ENCODE assay signal across 1 cellular context in the genomic region with DNA sequence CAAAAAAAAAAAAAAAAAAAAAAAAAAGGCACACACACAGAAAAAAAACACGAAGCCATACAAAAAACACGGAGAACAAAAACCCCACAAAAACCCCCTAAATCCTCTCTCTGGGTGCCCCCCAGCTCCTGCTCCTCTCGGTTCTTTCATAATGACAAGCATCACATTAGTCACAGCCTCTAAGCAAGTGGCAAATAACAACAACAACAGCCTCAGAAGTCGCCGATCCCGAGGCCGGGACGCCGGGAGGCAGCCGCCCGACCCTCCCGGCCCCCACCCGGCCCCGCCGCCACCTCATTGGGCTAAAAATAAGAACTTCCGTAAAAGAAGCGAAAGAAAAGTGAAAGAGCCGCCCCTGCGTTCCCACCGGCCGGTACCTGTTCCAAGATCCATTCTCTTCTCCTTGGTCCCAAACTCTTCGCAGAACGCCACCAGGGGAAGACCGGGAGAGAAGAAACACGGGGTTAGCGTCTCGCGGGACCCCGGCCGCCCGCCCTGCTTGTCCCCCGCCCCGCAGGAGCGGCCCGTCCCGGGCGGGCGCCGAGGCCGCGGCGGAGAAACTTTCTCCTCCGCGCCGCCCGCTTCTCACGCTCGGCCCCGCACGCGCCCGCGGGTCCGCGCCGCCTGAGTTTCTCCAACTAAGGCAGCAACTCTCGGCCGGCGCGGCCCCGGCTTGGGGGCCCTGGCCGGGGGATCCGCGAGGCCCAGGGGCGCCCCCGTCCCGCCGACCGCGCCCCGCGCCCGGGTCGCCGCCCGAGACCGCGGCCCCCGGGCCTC.
TF ChIP-seq lines count a peak whose summit lies in the region.

No MANE protein-coding gene starts in this region.

TF ChIP-seq in HCT116, 20 proteins besides CTCF, POLR2A, EP300 and RAD21:
- TF ChIP-seq EZH2phosphoT487 (IDR thresholded peaks at IDR 0.05; ENCODE audit: borderline replicate concordance) = no peak
- TF ChIP-seq YY1 (IDR thresholded peaks at IDR 0.05; ENCODE audit: extremely low read depth, insufficient replicate concordance, low read depth, low read length) = no peak
- TF ChIP-seq JUND (IDR thresholded peaks at IDR 0.05) = no peak
- no peak for TF ChIP-seq TCF7L2 (IDR thresholded peaks at IDR 0.05; ENCODE audit: borderline replicate concordance, extremely low read depth, insufficient read depth, insufficient read length)
- no peak for TF ChIP-seq POLR2AphosphoS5 (IDR thresholded peaks at IDR 0.05; ENCODE audit: low read depth, low read length)
- TF ChIP-seq ZFX (IDR thresholded peaks at IDR 0.05) = no peak
- no peak for TF ChIP-seq EGR1 (IDR thresholded peaks at IDR 0.05; ENCODE audit: low read depth)
- no peak for TF ChIP-seq SIN3A (IDR thresholded peaks at IDR 0.05; ENCODE audit: low read depth)
- no peak for TF ChIP-seq ATF3 (IDR thresholded peaks at IDR 0.05)
- TF ChIP-seq, protein P1, sequence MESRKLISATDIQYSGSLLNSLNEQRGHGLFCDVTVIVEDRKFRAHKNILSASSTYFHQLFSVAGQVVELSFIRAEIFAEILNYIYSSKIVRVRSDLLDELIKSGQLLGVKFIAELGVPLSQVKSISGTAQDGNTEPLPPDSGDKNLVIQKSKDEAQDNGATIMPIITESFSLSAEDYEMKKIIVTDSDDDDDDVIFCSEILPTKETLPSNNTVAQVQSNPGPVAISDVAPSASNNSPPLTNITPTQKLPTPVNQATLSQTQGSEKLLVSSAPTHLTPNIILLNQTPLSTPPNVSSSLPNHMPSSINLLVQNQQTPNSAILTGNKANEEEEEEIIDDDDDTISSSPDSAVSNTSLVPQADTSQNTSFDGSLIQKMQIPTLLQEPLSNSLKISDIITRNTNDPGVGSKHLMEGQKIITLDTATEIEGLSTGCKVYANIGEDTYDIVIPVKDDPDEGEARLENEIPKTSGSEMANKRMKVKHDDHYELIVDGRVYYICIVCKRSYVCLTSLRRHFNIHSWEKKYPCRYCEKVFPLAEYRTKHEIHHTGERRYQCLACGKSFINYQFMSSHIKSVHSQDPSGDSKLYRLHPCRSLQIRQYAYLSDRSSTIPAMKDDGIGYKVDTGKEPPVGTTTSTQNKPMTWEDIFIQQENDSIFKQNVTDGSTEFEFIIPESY (IDR thresholded peaks at IDR 0.05; ENCODE audit: extremely low read depth, insufficient replicate concordance, low read length) = no peak
- no peak for TF ChIP-seq EZH2 (IDR thresholded peaks at IDR 0.05)
- no peak for TF ChIP-seq ZNF274 (IDR thresholded peaks at IDR 0.05; ENCODE audit: low read depth, low read length)
- TF ChIP-seq SP1 (IDR thresholded peaks at IDR 0.05; ENCODE audit: low read depth) = no peak
- no peak for TF ChIP-seq MAX (IDR thresholded peaks at IDR 0.05)
- TF ChIP-seq, protein P2, sequence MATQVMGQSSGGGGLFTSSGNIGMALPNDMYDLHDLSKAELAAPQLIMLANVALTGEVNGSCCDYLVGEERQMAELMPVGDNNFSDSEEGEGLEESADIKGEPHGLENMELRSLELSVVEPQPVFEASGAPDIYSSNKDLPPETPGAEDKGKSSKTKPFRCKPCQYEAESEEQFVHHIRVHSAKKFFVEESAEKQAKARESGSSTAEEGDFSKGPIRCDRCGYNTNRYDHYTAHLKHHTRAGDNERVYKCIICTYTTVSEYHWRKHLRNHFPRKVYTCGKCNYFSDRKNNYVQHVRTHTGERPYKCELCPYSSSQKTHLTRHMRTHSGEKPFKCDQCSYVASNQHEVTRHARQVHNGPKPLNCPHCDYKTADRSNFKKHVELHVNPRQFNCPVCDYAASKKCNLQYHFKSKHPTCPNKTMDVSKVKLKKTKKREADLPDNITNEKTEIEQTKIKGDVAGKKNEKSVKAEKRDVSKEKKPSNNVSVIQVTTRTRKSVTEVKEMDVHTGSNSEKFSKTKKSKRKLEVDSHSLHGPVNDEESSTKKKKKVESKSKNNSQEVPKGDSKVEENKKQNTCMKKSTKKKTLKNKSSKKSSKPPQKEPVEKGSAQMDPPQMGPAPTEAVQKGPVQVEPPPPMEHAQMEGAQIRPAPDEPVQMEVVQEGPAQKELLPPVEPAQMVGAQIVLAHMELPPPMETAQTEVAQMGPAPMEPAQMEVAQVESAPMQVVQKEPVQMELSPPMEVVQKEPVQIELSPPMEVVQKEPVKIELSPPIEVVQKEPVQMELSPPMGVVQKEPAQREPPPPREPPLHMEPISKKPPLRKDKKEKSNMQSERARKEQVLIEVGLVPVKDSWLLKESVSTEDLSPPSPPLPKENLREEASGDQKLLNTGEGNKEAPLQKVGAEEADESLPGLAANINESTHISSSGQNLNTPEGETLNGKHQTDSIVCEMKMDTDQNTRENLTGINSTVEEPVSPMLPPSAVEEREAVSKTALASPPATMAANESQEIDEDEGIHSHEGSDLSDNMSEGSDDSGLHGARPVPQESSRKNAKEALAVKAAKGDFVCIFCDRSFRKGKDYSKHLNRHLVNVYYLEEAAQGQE (IDR thresholded peaks at IDR 0.05; ENCODE audit: low read depth) = no peak
- no peak for TF ChIP-seq ELF1 (IDR thresholded peaks at IDR 0.05; ENCODE audit: borderline replicate concordance, low read depth)
- TF ChIP-seq CEBPB (IDR thresholded peaks at IDR 0.05; ENCODE audit: low read depth) = no peak
- TF ChIP-seq FOSL1 (IDR thresholded peaks at IDR 0.05; ENCODE audit: low read depth) = no peak
- TF ChIP-seq CBX3 (IDR thresholded peaks at IDR 0.05; ENCODE audit: low read depth) = no peak
